ENCODE assay signal across 35 cellular contexts in genomic region chr17:28530926-28531325, GRCh38. TPM values are rescaled to one million over a fixed set of nuclear protein-coding genes. Genes with fewer than 3 reads are reported as not detected.
"Had no signal": no experiment of that assay in that cellular context is flagged by ENCODE, and none has a peak within 500 bp of the region (broad histone marks: within the 10 kb centered on the region; RNA-seq: fewer than 3 reads in every experiment).

No MANE protein-coding gene starts in this region.

- H3K4me1 ChIP-seq: ascending aorta, Peyer's patch, SJSA1 had no signal

- DNase-seq: activated CD4-positive, alpha-beta T cell treated with anti-CD3 and anti-CD28 coated beads, Interleukin-2, amount 10 ng/mL, durations not matched to agents 24 days and 14 days; activated CD4-positive, alpha-beta T cell treated with anti-CD3 and anti-CD28 coated beads, Interleukin-2, amount 50 U/mL, for 4 hours; activated CD8-positive, alpha-beta T cell treated with anti-CD3 and anti-CD28 coated beads for 36 hours; activated gamma-delta T cell; activated naive CD4-positive, alpha-beta T cell treated with Interleukin-2 at 50 U/mL for 16 hours; activated naive CD8-positive, alpha-beta T cell treated with anti-CD3 and anti-CD28 coated beads, Interleukin-2, amount 10 ng/mL, durations not matched to agents 7 days and 5 days; activated T-cell treated with anti-CD3 and anti-CD28 coated beads, Interleukin-2, amount 50 U/mL, for 1 hour; activated T-cell treated with anti-CD3 and anti-CD28 coated beads, Interleukin-2, amount 50 U/mL, for 72 hours; amygdala; body of pancreas; Kasumi-1; MG63; NCI-H1048; NCI-H1105 treated with DMSO at 0.1 percent for 48 hours; NCI-H1436; NCI-H1694; NCI-H1930; NCI-H2081 treated with DMSO at 0.1 percent for 48 hours; NCI-H345; NCI-H524 treated with DMSO at 0.1 percent for 48 hours; NCI-H748 treated with DMSO at 0.1 percent for 48 hours; NK-92 treated with Interleukin-12 subunit alpha and Interleukin-12 subunit beta, amount 100 ng/mL, for 24 hours; PC-3; Peyer's patch; RPMI8226; SHP77 treated with DMSO at 0.1 percent for 48 hours; SK-N-SH had no signal

- H3K4me3 ChIP-seq: ascending aorta, body of pancreas, breast epithelium, MG63, Peyer's patch, SJSA1 had no signal

- H3K9me3 ChIP-seq: ascending aorta, body of pancreas, breast epithelium, MG63, Peyer's patch, SJSA1, SK-N-SH had no signal

- H3K36me3 ChIP-seq: ascending aorta, breast epithelium, MG63, Peyer's patch, SJSA1 had no signal

- H3K27me3 ChIP-seq: ascending aorta, body of pancreas, breast epithelium, MG63, Peyer's patch, SJSA1 had no signal

- FAIRE-seq: TTC549 had no signal

- H3K4me2 ChIP-seq: SK-N-SH had no signal

- H3K9ac ChIP-seq: SK-N-SH had no signal

- H3K27ac ChIP-seq: ascending aorta, body of pancreas, breast epithelium, Peyer's patch, SJSA1 had no signal

RNA-seq across cellular contexts. Expression of gene FOXN1, which starts 24.8 kb away (rescaled TPM):
- total RNA-seq: activated CD4-positive, alpha-beta T cell treated with anti-CD3 and anti-CD28 coated beads, Interleukin-2, amount 10 ng/mL, durations not matched to agents 24 days and 14 days; activated CD8-positive, alpha-beta memory T cell treated with anti-CD3 and anti-CD28 coated beads for 36 hours; activated CD8-positive, alpha-beta T cell treated with anti-CD3 and anti-CD28 coated beads for 36 hours; activated naive CD8-positive, alpha-beta T cell treated with anti-CD3 and anti-CD28 coated beads, Interleukin-2, amount 10 ng/mL, durations not matched to agents 7 days and 5 days; activated T-cell treated with anti-CD3 and anti-CD28 coated beads, Interleukin-2, amount 50 U/mL, for 72 hours; activated T-helper 17 cell treated with anti-CD3 and anti-CD28 coated beads, Interleukin-2, amount 50 U/mL, for 72 hours; ascending aorta; cardiac septum; NCI-H460; PC-3; Peyer's patch; SJSA1 had no signal
- polyA plus RNA-seq: SK-N-SH had no signal

RNA-seq across cellular contexts. Expression of gene SLC13A2, which starts 57.5 kb away (rescaled TPM):
- total RNA-seq: activated CD4-positive, alpha-beta T cell treated with anti-CD3 and anti-CD28 coated beads, Interleukin-2, amount 10 ng/mL, durations not matched to agents 24 days and 14 days; activated CD8-positive, alpha-beta memory T cell treated with anti-CD3 and anti-CD28 coated beads for 36 hours; activated CD8-positive, alpha-beta T cell treated with anti-CD3 and anti-CD28 coated beads for 36 hours; activated naive CD8-positive, alpha-beta T cell treated with anti-CD3 and anti-CD28 coated beads, Interleukin-2, amount 10 ng/mL, durations not matched to agents 7 days and 5 days; activated T-cell treated with anti-CD3 and anti-CD28 coated beads, Interleukin-2, amount 50 U/mL, for 72 hours; activated T-helper 17 cell treated with anti-CD3 and anti-CD28 coated beads, Interleukin-2, amount 50 U/mL, for 72 hours; ascending aorta; cardiac septum; NCI-H460; PC-3; SJSA1 had no signal
- polyA plus RNA-seq: SK-N-SH had no signal
